Comparison of ENCODE assay signal across 21 cellular contexts in genomic region chr14:56144176-56144575, GRCh38.
"Had no signal": no experiment of that assay in that cellular context is flagged by ENCODE, and none has a peak within 500 bp of the region (broad histone marks: within the 10 kb centered on the region; RNA-seq: fewer than 3 reads in every experiment).

No MANE protein-coding gene starts in this region.

- H3K27me3 Mint-ChIP-seq: progenitor cell of endocrine pancreas; stimulated activated naive B cell treated with anti-CD40 and anti-IgM and Interleukin-4, amounts not matched to agents 10 μg/mL and 1 μg/mL and 100 μg/mL, for 72 hours had no signal

- H3K36me3 Mint-ChIP-seq: immature natural killer cell; mesothelial cell of epicardium; natural killer cell treated with Interleukin-12 subunit alpha and Interleukin-12 subunit beta and Interleukin-15 and Interleukin-18, amount 100 ng/mL, for 72 hours; stimulated activated naive B cell treated with anti-CD40 and anti-IgM and Interleukin-4, amounts not matched to agents 10 μg/mL and 1 μg/mL and 100 μg/mL, for 72 hours had no signal

- ATAC-seq: naive thymus-derived CD4-positive, alpha-beta T cell; natural killer cell treated with Interleukin-12 subunit alpha and Interleukin-12 subunit beta and Interleukin-15 and Interleukin-18, amount 100 ng/mL, for 72 hours; right lobe of liver; stimulated activated naive B cell treated with anti-CD40 and anti-IgM and Interleukin-4, amounts not matched to agents 10 μg/mL and 1 μg/mL and 100 μg/mL, for 72 hours; stimulated activated naive CD8-positive, alpha-beta T cell treated with anti-CD3 and anti-CD28 coated beads, Interleukin-15, Interleukin-2, amounts not matched to agents 100 U/mL and 50 U/mL, for 24 hours had no signal

- H3K27ac Mint-ChIP-seq: immature natural killer cell; mesothelial cell of epicardium; naive thymus-derived CD4-positive, alpha-beta T cell; natural killer cell treated with Interleukin-12 subunit alpha and Interleukin-12 subunit beta and Interleukin-15 and Interleukin-18, amount 100 ng/mL, for 72 hours; progenitor cell of endocrine pancreas; stimulated activated naive B cell treated with anti-CD40 and anti-IgM and Interleukin-4, amounts not matched to agents 10 μg/mL and 1 μg/mL and 100 μg/mL, for 72 hours had no signal

- DNase-seq: hypothalamus; immature natural killer cell; left ventricle myocardium inferior; mesendoderm; naive thymus-derived CD4-positive, alpha-beta T cell; ovary; right lobe of liver; stimulated activated CD4-positive, alpha-beta T cell treated with anti-CD3 and anti-CD28 coated beads, Interleukin-12 subunit alpha, Interleukin-12 subunit beta, amount 100 ng/mL, for 4 hours; stimulated activated CD4-positive, alpha-beta T cell treated with anti-CD3 and anti-CD28 coated beads, Interleukin-15, amount 100 ng/mL, for 24 hours; stimulated activated CD4-positive, alpha-beta T cell treated with anti-CD3 and anti-CD28 coated beads, Interleukin-2, amount 100 ng/mL, for 24 hours; stimulated activated CD4-positive, alpha-beta T cell treated with anti-CD3 and anti-CD28 coated beads, Interleukin-4, amount 100 ng/mL, for 1 hour; stimulated activated naive B cell treated with anti-CD40 and anti-IgM and Interleukin-4, amounts not matched to agents 10 μg/mL and 1 μg/mL and 100 μg/mL, for 72 hours; stimulated activated naive CD8-positive, alpha-beta T cell treated with anti-CD3 and anti-CD28 coated beads, Interleukin-15, Interleukin-2, amounts not matched to agents 100 U/mL and 50 U/mL, for 24 hours; stomach; testis; thyroid gland; transverse colon; upper lobe of left lung had no signal

- H3K9me3 Mint-ChIP-seq: immature natural killer cell; mesothelial cell of epicardium; naive thymus-derived CD4-positive, alpha-beta T cell; natural killer cell treated with Interleukin-12 subunit alpha and Interleukin-12 subunit beta and Interleukin-15 and Interleukin-18, amount 100 ng/mL, for 72 hours; stimulated activated naive B cell treated with anti-CD40 and anti-IgM and Interleukin-4, amounts not matched to agents 10 μg/mL and 1 μg/mL and 100 μg/mL, for 72 hours had no signal

- H3K4me3 Mint-ChIP-seq: immature natural killer cell; mesothelial cell of epicardium; naive thymus-derived CD4-positive, alpha-beta T cell; natural killer cell treated with Interleukin-12 subunit alpha and Interleukin-12 subunit beta and Interleukin-15 and Interleukin-18, amount 100 ng/mL, for 72 hours; stimulated activated naive B cell treated with anti-CD40 and anti-IgM and Interleukin-4, amounts not matched to agents 10 μg/mL and 1 μg/mL and 100 μg/mL, for 72 hours had no signal
